In genomic region chr1:26856604-26857469, GRCh38 we compare ENCODE assay signal across 17 cellular contexts. TPM values are rescaled to one million over a fixed set of nuclear protein-coding genes. Genes with fewer than 3 reads are reported as not detected.
DNase-seq lines count a peak whose midpoint lies in the region; ATAC-seq and TF ChIP-seq lines count a peak whose summit lies in the region.
"Had no signal": no experiment of that assay in that cellular context is flagged by ENCODE, and none has a peak within 500 bp of the region (broad histone marks: within the 10 kb centered on the region; RNA-seq: fewer than 3 reads in every experiment).

No MANE protein-coding gene starts in this region.

- H3K27me3 Mint-ChIP-seq in stimulated activated naive CD8-positive, alpha-beta T cell treated with anti-CD3 and anti-CD28 coated beads, Interleukin-15, amount 100 ng/mL, for 72 hours, result no peaks in the 10 kb centered on the region

- ATAC-seq in stimulated activated naive CD8-positive, alpha-beta T cell treated with anti-CD3 and anti-CD28 coated beads, Interleukin-15, Interleukin-2, amounts not matched to agents 100 U/mL and 50 U/mL, for 24 hours, result peak; percentile 5
- ATAC-seq in stimulated activated naive CD8-positive, alpha-beta T cell treated with anti-CD3 and anti-CD28 coated beads, Interleukin-15, amount 100 ng/mL, for 72 hours, result no peak
- peak; percentile 8 for ATAC-seq in foreskin keratinocyte
- no peak for ATAC-seq in GM21423 (IDR thresholded peaks at IDR 0.05; ENCODE audit: unreplicated experiment)

- peak overlapping the region in 1 of 2 donors; percentile 51 for H3K27ac Mint-ChIP-seq in stimulated activated naive CD8-positive, alpha-beta T cell treated with anti-CD3 and anti-CD28 coated beads, Interleukin-15, amount 100 ng/mL, for 72 hours

- no peaks in the 10 kb centered on the region for H3K9me3 Mint-ChIP-seq in stimulated activated naive CD8-positive, alpha-beta T cell treated with anti-CD3 and anti-CD28 coated beads, Interleukin-15, amount 100 ng/mL, for 72 hours
- H3K9me3 Mint-ChIP-seq: mesothelial cell of epicardium had no signal

- H3K4me1 ChIP-seq in foreskin keratinocyte, result peaks cover 69% of the 10 kb centered on the region

- H3K27me3 ChIP-seq in foreskin keratinocyte, result no peaks in the 10 kb centered on the region

- DNase-seq in stimulated activated naive CD8-positive, alpha-beta T cell treated with anti-CD3 and anti-CD28 coated beads, Interleukin-15, Interleukin-2, amounts not matched to agents 100 U/mL and 50 U/mL, for 24 hours, result no peak
- no peak for DNase-seq in stimulated activated naive CD8-positive, alpha-beta T cell treated with anti-CD3 and anti-CD28 coated beads, Interleukin-15, amount 100 ng/mL, for 72 hours
- DNase-seq in foreskin keratinocyte, result peak; percentile 51 to 80
- DNase-seq in dedifferentiated amniotic fluid mesenchymal stem cell (ENCODE audit: extremely low spot score), result no peak
- DNase-seq in GF-D8 (lab: John Stamatoyannopoulos, UW), result no peak
- DNase-seq: activated CD4-positive, CD25-positive, alpha-beta regulatory T cell treated with anti-CD3 and anti-CD28 coated beads, Interleukin-2, amount 50 U/mL, for 72 hours; activated T-cell treated with anti-CD3 and anti-CD28 coated beads for 4 hours; central memory CD4-positive, alpha-beta T cell; NCI-H187; stimulated activated naive CD4-positive, alpha-beta T cell treated with Interleukin-2 at 50 U/mL for 16 hours; T-helper 2 cell had no signal

- TF ChIP-seq CTCF in foreskin keratinocyte (conservative IDR thresholded peaks at IDR 0.05), result no peak

- peak overlapping the region; percentile 99 for H3K27ac ChIP-seq in foreskin keratinocyte

- H3K4me1 Mint-ChIP-seq in stimulated activated naive CD8-positive, alpha-beta T cell treated with anti-CD3 and anti-CD28 coated beads, Interleukin-15, amount 100 ng/mL, for 72 hours, result peaks cover 7% of the 10 kb centered on the region

- no peak overlapping the region for H3K4me3 Mint-ChIP-seq in stimulated activated naive CD8-positive, alpha-beta T cell treated with anti-CD3 and anti-CD28 coated beads, Interleukin-15, amount 100 ng/mL, for 72 hours
- H3K4me3 Mint-ChIP-seq: mesothelial cell of epicardium had no signal

RNA-seq across cellular contexts. Expression of gene SFN, which starts 6.1 kb away (rescaled TPM):
- 2,642 and 2,753 TPM in 2 replicates for total RNA-seq in foreskin keratinocyte
- polyA plus RNA-seq in foreskin keratinocyte, result 4,130 and 4,582 TPM in 2 replicates
- total RNA-seq: skeletal muscle tissue had no signal

RNA-seq across cellular contexts. Expression of gene ZDHHC18, which starts 30.3 kb away (rescaled TPM):
- total RNA-seq in foreskin keratinocyte, result 17.6 and 18.5 TPM in 2 replicates
- polyA plus RNA-seq in foreskin keratinocyte, result 14.2 and 16.1 TPM in 2 replicates

RNA-seq across cellular contexts. Expression of gene GPN2, which starts 33.2 kb away (rescaled TPM):
- 21.2 and 25.7 TPM in 2 replicates for total RNA-seq in foreskin keratinocyte
- 37.1 and 39.7 TPM in 2 replicates for polyA plus RNA-seq in foreskin keratinocyte

RNA-seq across cellular contexts. Expression of gene GPATCH3, which starts 43.4 kb away (rescaled TPM):
- total RNA-seq in foreskin keratinocyte, result 7.1 and 10.4 TPM in 2 replicates
- 9.0 TPM in 2 replicates for polyA plus RNA-seq in foreskin keratinocyte

RNA-seq across cellular contexts. Expression of gene NR0B2, which starts 56.9 kb away (rescaled TPM):
- not detected in 2 replicates for total RNA-seq in foreskin keratinocyte
- polyA plus RNA-seq in foreskin keratinocyte, result not detected in 2 replicates
- total RNA-seq: kidney epithelial cell, M059J, mesothelial cell of epicardium, skeletal muscle tissue had no signal
- polyA plus RNA-seq: AG04450 had no signal

Comparison
In these comparisons a context has a peak if more than half of its experiments do, and no peak if none do; other contexts are left out.
1. ATAC-seq: peak in stimulated activated naive CD8-positive, alpha-beta T cell treated with anti-CD3 and anti-CD28 coated beads, Interleukin-15, Interleukin-2, amounts not matched to agents 100 U/mL and 50 U/mL, for 24 hours (single experiment) and foreskin keratinocyte (single experiment); none in stimulated activated naive CD8-positive, alpha-beta T cell treated with anti-CD3 and anti-CD28 coated beads, Interleukin-15, amount 100 ng/mL, for 72 hours (single experiment) and GM21423 (single experiment).
2. DNase-seq: peak in foreskin keratinocyte (2 of 2); none in stimulated activated naive CD8-positive, alpha-beta T cell treated with anti-CD3 and anti-CD28 coated beads, Interleukin-15, Interleukin-2, amounts not matched to agents 100 U/mL and 50 U/mL, for 24 hours (single experiment), stimulated activated naive CD8-positive, alpha-beta T cell treated with anti-CD3 and anti-CD28 coated beads, Interleukin-15, amount 100 ng/mL, for 72 hours (0 of 2), dedifferentiated amniotic fluid mesenchymal stem cell (single experiment) and GF-D8 (single experiment).